In the genomic region with DNA sequence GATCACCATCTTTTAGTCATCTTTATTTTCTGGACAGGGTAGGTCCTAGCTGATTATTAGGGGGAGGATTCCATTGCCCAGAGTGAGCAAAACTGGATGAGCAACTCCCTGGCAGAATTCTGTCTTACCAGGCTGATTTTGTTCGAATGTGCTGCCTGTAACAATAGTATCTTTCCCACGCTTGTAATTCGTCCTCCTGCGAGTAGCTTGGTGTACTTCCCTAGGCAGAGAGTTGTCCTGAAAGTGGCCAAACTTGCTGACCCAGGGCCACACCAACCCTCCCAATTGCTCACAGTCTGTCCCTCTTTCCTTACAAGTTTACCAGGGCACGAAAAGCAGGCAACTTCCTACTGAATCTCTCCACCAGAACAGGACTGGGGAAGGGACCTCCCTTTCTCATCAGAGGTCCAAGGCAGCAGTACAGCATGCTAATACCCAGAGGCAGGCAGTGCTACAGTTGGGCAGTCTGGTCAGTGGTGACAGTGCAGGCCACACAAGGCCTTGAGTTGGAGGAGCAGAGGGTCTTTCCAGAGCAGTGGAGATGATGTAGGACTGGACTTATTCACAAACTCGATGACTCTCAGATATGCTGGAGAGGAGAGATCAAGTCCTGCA, we compare ENCODE assay signal across 12 cellular contexts.
"Had no signal": no experiment of that assay in that cellular context is flagged by ENCODE, and none has a peak within 500 bp of the region (broad histone marks: within the 10 kb centered on the region; RNA-seq: fewer than 3 reads in every experiment).

No MANE protein-coding gene starts in this region.

- H3K9me3 ChIP-seq: heart left ventricle, left lung, suprapubic skin had no signal

- H3K27ac ChIP-seq: brain microvascular endothelial cell, heart left ventricle, left lung, suprapubic skin had no signal

- H3K4me3 ChIP-seq: heart left ventricle, left lung, suprapubic skin had no signal

- ATAC-seq: activated CD4-positive, CD25-positive, alpha-beta regulatory T cell treated with anti-CD3 and anti-CD28 coated beads, Interleukin-2, amount 50 U/mL, for 24 hours; heart left ventricle; left lung had no signal

- H3K27me3 ChIP-seq: brain microvascular endothelial cell, heart left ventricle, left lung, suprapubic skin had no signal

- DNase-seq: activated T-cell treated with anti-CD3 and anti-CD28 coated beads, Interleukin-2, amount 50 U/mL, for 1 hour; amniotic stem cell; brain microvascular endothelial cell; cerebellar nuclear complex; foreskin melanocyte; heart left ventricle; left lung; nephron progenitor cell; stimulated activated CD4-positive, alpha-beta T cell treated with anti-CD3 and anti-CD28 coated beads, Interleukin-12 subunit alpha, Interleukin-12 subunit beta, amount 100 ng/mL, for 4 hours; stimulated activated naive CD4-positive, alpha-beta T cell treated with Interleukin-2 at 50 U/mL for 16 hours had no signal

- H3K36me3 ChIP-seq: brain microvascular endothelial cell, heart left ventricle, left lung, suprapubic skin had no signal

- H3K4me1 ChIP-seq: left lung, suprapubic skin had no signal
